Comparison of ENCODE assay signal across 13 cellular contexts in genomic region chr1:204323887-204324286, GRCh38. TPM values are rescaled to one million over a fixed set of nuclear protein-coding genes. Genes with fewer than 3 reads are reported as not detected.
DNase-seq lines count a peak whose midpoint lies in the region; ATAC-seq, FAIRE-seq and TF ChIP-seq lines count a peak whose summit lies in the region.
"Had no signal": no experiment of that assay in that cellular context is flagged by ENCODE, and none has a peak within 500 bp of the region (broad histone marks: within the 10 kb centered on the region; RNA-seq: fewer than 3 reads in every experiment).

No MANE protein-coding gene starts in this region.

- H3K36me3 ChIP-seq in Caco-2 (ENCODE audit: control insufficient read depth, insufficient read depth, low read length) (no peaks in the 10 kb centered on the region), brain microvascular endothelial cell (replicated peaks) (no peaks in the 10 kb centered on the region), osteoblast (ENCODE audit: insufficient read depth, low read length) (no peaks in the 10 kb centered on the region)
- H3K36me3 ChIP-seq: heart right ventricle had no signal

- H3K4me3 ChIP-seq in Caco-2 (ENCODE audit: low read depth, low read length) = no peak overlapping the region
- no peak overlapping the region for H3K4me3 ChIP-seq in brain microvascular endothelial cell (ENCODE audit: low read depth, low read length)
- H3K4me3 ChIP-seq in osteoblast (ENCODE audit: insufficient read depth, low read length) = no peak overlapping the region
- H3K4me3 ChIP-seq: heart right ventricle had no signal

- H4K20me1 ChIP-seq in osteoblast (ENCODE audit: insufficient read depth, low read length) = no peaks in the 10 kb centered on the region

- peaks cover 37% of the 10 kb centered on the region for H3K4me1 ChIP-seq in Caco-2
- peaks cover 33% of the 10 kb centered on the region for H3K4me1 ChIP-seq in osteoblast (ENCODE audit: insufficient read depth, low read length)
- H3K4me1 ChIP-seq: parathyroid adenoma had no signal

- no peak overlapping the region for H3K4me3 Mint-ChIP-seq in Caco-2 (ENCODE audit: unreplicated experiment)
- H3K4me3 Mint-ChIP-seq: type B pancreatic cell had no signal

- H3K9me3 Mint-ChIP-seq in Caco-2 (ENCODE audit: unreplicated experiment) = no peaks in the 10 kb centered on the region
- H3K9me3 Mint-ChIP-seq: type B pancreatic cell had no signal

- in situ Hi-C loops in brain microvascular endothelial cell (cut with HindIII; ENCODE audit: low pct_ligation_motif_present, low sequenced_read_pairs) = no loop called here

- intact Hi-C loops in Caco-2 (cut with micrococcal nuclease; ENCODE audit: unreplicated experiment) = no loop called here

- POLR2A ChIA-PET in Caco-2 (lab: Charles Lee) = no interaction called here

- FAIRE-seq in HTR-8/SVneo (lab: Jason Lieb, UNC) (peak; percentile 71), D721Med (lab: Jason Lieb, UNC) (no peak)

- ATAC-seq in HG02588 (IDR thresholded peaks at IDR 0.05; ENCODE audit: unreplicated experiment) (no peak), GM18873 (IDR thresholded peaks at IDR 0.05; ENCODE audit: low FRiP score, unreplicated experiment) (no peak), GM21717 (IDR thresholded peaks at IDR 0.05; ENCODE audit: unreplicated experiment) (no peak)

- BruUV-seq in Caco-2 (replicated peaks; lab: Mats Ljungman, UMichigan) = no TSS peak

- H3K9me3 ChIP-seq in Caco-2 (no peaks in the 10 kb centered on the region), osteoblast (ENCODE audit: low read depth, low read length) (no peaks in the 10 kb centered on the region)
- H3K9me3 ChIP-seq: heart right ventricle had no signal

- no peaks in the 10 kb centered on the region for H3K36me3 Mint-ChIP-seq in Caco-2 (ENCODE audit: insufficient read depth, unreplicated experiment)

- H3K4me1 Mint-ChIP-seq in Caco-2 (ENCODE audit: low read depth, unreplicated experiment) = peaks cover 26% of the 10 kb centered on the region

- no peak overlapping the region for H3K4me2 ChIP-seq in osteoblast (ENCODE audit: insufficient read depth, low read length)

- TF ChIP-seq CTCF in Caco-2 (IDR thresholded peaks at IDR 0.05; ENCODE audit: insufficient read depth in 1 of 2, low read depth in 1 of 2, low read length in 1 of 2, severe bottlenecking in 1 of 2, unreplicated experiment in 1 of 2) = no peak
- TF ChIP-seq CTCF in brain microvascular endothelial cell (IDR thresholded peaks at IDR 0.05; ENCODE audit: low read depth, low read length, missing control alignments) = peak; percentile 1
- TF ChIP-seq CTCF in osteoblast (IDR thresholded peaks at IDR 0.05; ENCODE audit: extremely low read depth, low read depth, low read length) = no peak
- no peak for TF ChIP-seq CTCF in D721Med (IDR thresholded peaks at IDR 0.05; ENCODE audit: insufficient read depth, missing control alignments)

- DNase-seq in Caco-2 = no peak
- DNase-seq in HTR-8/SVneo (ENCODE audit: insufficient read length, low spot score) = peak; percentile 45
- DNase-seq in brain microvascular endothelial cell = peak; percentile 24
- peak; percentile 85 for DNase-seq in osteoblast (ENCODE audit: insufficient read length, low spot score, missing footprints)
- no peak for DNase-seq in D721Med (ENCODE audit: insufficient read length, low spot score)
- DNase-seq: heart right ventricle, KG1, RPMI8226 had no signal

- H3K27me3 Mint-ChIP-seq in Caco-2 (ENCODE audit: insufficient read depth, unreplicated experiment) = no peaks in the 10 kb centered on the region
- H3K27me3 Mint-ChIP-seq: type B pancreatic cell had no signal

- H3K27ac Mint-ChIP-seq in Caco-2 (ENCODE audit: unreplicated experiment) = peak overlapping the region; percentile 3
- H3K27ac Mint-ChIP-seq: type B pancreatic cell had no signal

- no peaks in the 10 kb centered on the region for H3K27me3 ChIP-seq in Caco-2 (replicated peaks; ENCODE audit: control insufficient read depth, insufficient read depth, low read length)
- H3K27me3 ChIP-seq in brain microvascular endothelial cell (replicated peaks) = no peaks in the 10 kb centered on the region
- peaks cover 19% of the 10 kb centered on the region for H3K27me3 ChIP-seq in osteoblast (ENCODE audit: insufficient read depth, low read length)
- H3K27me3 ChIP-seq: heart right ventricle had no signal

- no peak overlapping the region for H2AFZ ChIP-seq in osteoblast (ENCODE audit: low read length)
- H2AFZ ChIP-seq: parathyroid adenoma had no signal

- CTCF ChIA-PET in Caco-2 (lab: Charles Lee) = interaction anchor here (0.9 to 1.4 kb wide), 4 partner anchors 10 to 110 kb away, joined by 3 to 4 read pairs (median 3); partner anchors contain the start of gene GOLT1A

- no peaks in the 10 kb centered on the region for H3K79me2 ChIP-seq in osteoblast (ENCODE audit: insufficient read depth, low read length)
- H3K79me2 ChIP-seq: parathyroid adenoma had no signal

- H3K27ac ChIP-seq in brain microvascular endothelial cell (no peak overlapping the region), osteoblast (ENCODE audit: low read depth, low read length) (no peak overlapping the region)
- H3K27ac ChIP-seq: heart right ventricle, parathyroid adenoma had no signal

RNA-seq across cellular contexts. Expression of gene PLEKHA6, which starts 35.8 kb away (rescaled TPM):
- total RNA-seq in Caco-2 (2022) (18.8 and 21.8 TPM in 2 replicates), osteoblast (0.29 and 0.36 TPM in 2 replicates)

Comparison
In these comparisons a context has a peak if more than half of its experiments do, and no peak if none do; other contexts are left out.
1. DNase-seq: peak in HTR-8/SVneo (single experiment), brain microvascular endothelial cell (single experiment) and osteoblast (single experiment); none in Caco-2 (0 of 2) and D721Med (single experiment).
2. RNA of gene PLEKHA6, which starts 35.8 kb away (total RNA-seq): 18.8 to 21.8 TPM in Caco-2; 0.29 to 0.36 TPM in osteoblast; every median in the first group is over 10 times any median in the second.